18 cellular contexts compared by ENCODE assay signal in genomic region chr20:12984863-12985262, GRCh38.
"Had no signal": no experiment of that assay in that cellular context is flagged by ENCODE, and none has a peak within 500 bp of the region (broad histone marks: within the 10 kb centered on the region; RNA-seq: fewer than 3 reads in every experiment).

No MANE protein-coding gene starts in this region.

- H3K27ac ChIP-seq: brain microvascular endothelial cell, gastrocnemius medialis, heart left ventricle, parathyroid adenoma, thyroid gland had no signal

- H3K4me1 Mint-ChIP-seq: activated CD4-positive, alpha-beta T cell treated with anti-CD3 and anti-CD28 coated beads, Interleukin-2, amount 10 ng/mL, durations not matched to agents 24 days and 14 days; naive thymus-derived CD8-positive, alpha-beta T cell; stimulated activated naive B cell treated with anti-CD40 and anti-IgM and Interleukin-4, amounts not matched to agents 10 μg/mL and 1 μg/mL and 100 μg/mL, for 72 hours had no signal

- H3K9ac ChIP-seq: parathyroid adenoma had no signal

- H3K79me2 ChIP-seq: parathyroid adenoma had no signal

- H3K4me1 ChIP-seq: gastrocnemius medialis, heart left ventricle, parathyroid adenoma had no signal

- H3K9me3 ChIP-seq: gastrocnemius medialis, heart left ventricle, thyroid gland had no signal

- H3K4me3 Mint-ChIP-seq: activated CD4-positive, alpha-beta T cell treated with anti-CD3 and anti-CD28 coated beads, Interleukin-2, amount 10 ng/mL, durations not matched to agents 24 days and 14 days; activated CD8-positive, alpha-beta T cell treated with anti-CD3 and anti-CD28 coated beads, Interleukin-2, amount 10 ng/mL, durations not matched to agents 7 days and 5 days; activated naive CD8-positive, alpha-beta T cell treated with anti-CD3 and anti-CD28 coated beads for 36 hours; activated T-cell treated with anti-CD3 and anti-CD28 coated beads, Interleukin-2, amount 50 U/mL, for 72 hours; naive thymus-derived CD8-positive, alpha-beta T cell; stimulated activated naive B cell treated with anti-CD40 and anti-IgM and Interleukin-4, amounts not matched to agents 10 μg/mL and 1 μg/mL and 100 μg/mL, for 72 hours had no signal

- H3K27me3 Mint-ChIP-seq: activated CD4-positive, alpha-beta T cell treated with anti-CD3 and anti-CD28 coated beads, Interleukin-2, amount 10 ng/mL, durations not matched to agents 24 days and 14 days had no signal

- H3K36me3 ChIP-seq: brain microvascular endothelial cell, gastrocnemius medialis, heart left ventricle, thyroid gland had no signal

- H2AFZ ChIP-seq: parathyroid adenoma had no signal

- H3K9me3 Mint-ChIP-seq: activated CD4-positive, alpha-beta T cell treated with anti-CD3 and anti-CD28 coated beads, Interleukin-2, amount 10 ng/mL, durations not matched to agents 24 days and 14 days; activated naive CD8-positive, alpha-beta T cell treated with anti-CD3 and anti-CD28 coated beads for 36 hours; activated T-cell treated with anti-CD3 and anti-CD28 coated beads, Interleukin-2, amount 50 U/mL, for 72 hours; naive thymus-derived CD8-positive, alpha-beta T cell; stimulated activated naive B cell treated with anti-CD40 and anti-IgM and Interleukin-4, amounts not matched to agents 10 μg/mL and 1 μg/mL and 100 μg/mL, for 72 hours had no signal

- DNase-seq: activated CD4-positive, alpha-beta T cell treated with anti-CD3 and anti-CD28 coated beads, Interleukin-2, amount 10 ng/mL, durations not matched to agents 24 days and 14 days; activated CD4-positive, CD25-positive, alpha-beta regulatory T cell; activated CD8-positive, alpha-beta memory T cell treated with anti-CD3 and anti-CD28 coated beads, Interleukin-2, amount 50 U/mL, for 4 hours; activated CD8-positive, alpha-beta T cell treated with anti-CD3 and anti-CD28 coated beads, Interleukin-2, amount 10 ng/mL, durations not matched to agents 7 days and 5 days; activated gamma-delta T cell; activated naive CD8-positive, alpha-beta T cell treated with anti-CD3 and anti-CD28 coated beads for 36 hours; activated T-cell treated with anti-CD3 and anti-CD28 coated beads, Interleukin-2, amount 50 U/mL, for 72 hours; brain microvascular endothelial cell; cerebellar nuclear complex; effector CD8-positive, alpha-beta T cell; gastrocnemius medialis; heart left ventricle; naive thymus-derived CD8-positive, alpha-beta T cell; retina; stimulated activated CD4-positive, alpha-beta T cell treated with anti-CD3 and anti-CD28 coated beads, Interleukin-2, amount 100 ng/mL, for 48 hours; stimulated activated naive B cell treated with anti-CD40 and anti-IgM and Interleukin-4, amounts not matched to agents 10 μg/mL and 1 μg/mL and 100 μg/mL, for 72 hours; thyroid gland had no signal

- ATAC-seq: activated CD8-positive, alpha-beta T cell treated with anti-CD3 and anti-CD28 coated beads, Interleukin-2, amount 10 ng/mL, durations not matched to agents 7 days and 5 days; activated T-cell treated with anti-CD3 and anti-CD28 coated beads, Interleukin-2, amount 50 U/mL, for 72 hours; gastrocnemius medialis; heart left ventricle; naive thymus-derived CD8-positive, alpha-beta T cell; stimulated activated naive B cell treated with anti-CD40 and anti-IgM and Interleukin-4, amounts not matched to agents 10 μg/mL and 1 μg/mL and 100 μg/mL, for 72 hours had no signal

- H3K36me3 Mint-ChIP-seq: activated naive CD8-positive, alpha-beta T cell treated with anti-CD3 and anti-CD28 coated beads for 36 hours; naive thymus-derived CD8-positive, alpha-beta T cell; stimulated activated naive B cell treated with anti-CD40 and anti-IgM and Interleukin-4, amounts not matched to agents 10 μg/mL and 1 μg/mL and 100 μg/mL, for 72 hours had no signal

- H3K27ac Mint-ChIP-seq: activated CD4-positive, alpha-beta T cell treated with anti-CD3 and anti-CD28 coated beads, Interleukin-2, amount 10 ng/mL, durations not matched to agents 24 days and 14 days; activated CD8-positive, alpha-beta T cell treated with anti-CD3 and anti-CD28 coated beads, Interleukin-2, amount 10 ng/mL, durations not matched to agents 7 days and 5 days; activated naive CD8-positive, alpha-beta T cell treated with anti-CD3 and anti-CD28 coated beads for 36 hours; activated T-cell treated with anti-CD3 and anti-CD28 coated beads, Interleukin-2, amount 50 U/mL, for 72 hours; naive thymus-derived CD8-positive, alpha-beta T cell; stimulated activated naive B cell treated with anti-CD40 and anti-IgM and Interleukin-4, amounts not matched to agents 10 μg/mL and 1 μg/mL and 100 μg/mL, for 72 hours had no signal

- H3K4me3 ChIP-seq: gastrocnemius medialis, heart left ventricle, thyroid gland had no signal

- H3K27me3 ChIP-seq: brain microvascular endothelial cell, gastrocnemius medialis, heart left ventricle, thyroid gland had no signal
